Comparison of ENCODE assay signal across 8 cellular contexts in genomic region chr6:5004373-5005037, GRCh38. TPM values are rescaled to one million over a fixed set of nuclear protein-coding genes. Genes with fewer than 3 reads are reported as not detected.
DNase-seq lines count a peak whose midpoint lies in the region; ATAC-seq, FAIRE-seq and TF ChIP-seq lines count a peak whose summit lies in the region.

No MANE protein-coding gene starts in this region.

- no peaks in the 10 kb centered on the region for H4K20me1 ChIP-seq in BLaER1
- H4K20me1 ChIP-seq in GM12878 (ENCODE audit: control insufficient read depth, insufficient read depth), result no peaks in the 10 kb centered on the region

- BruUV-seq in GM12878 (replicated peaks; lab: Mats Ljungman, UMichigan), result TSS peak; percentile 86

- in situ Hi-C loops in GM12878 (cut with MboI), result no loop called here

- 53% methylated on average over 12 of the region's 12 CpGs for WGBS in GM12878 (ENCODE audit: insufficient coverage, insufficient replicate concordance, low lambda C conversion rate, missing lambda C conversion rate)

- no peaks in the 10 kb centered on the region for H3K27me3 Mint-ChIP-seq in mesothelial cell of epicardium (ENCODE audit: low read depth)

- RAD21 ChIA-PET in GM12878 (lab: Charles Lee; ENCODE audit: unreplicated experiment), result no interaction called here

- CTCF ChIA-PET in GM12878 (lab: Yijun Ruan, JAX), result interaction anchor here (0.7 to 1.6 kb wide), 4 partner anchors 9 to 190 kb away, joined by 3 to 5 read pairs (median 4); no protein-coding TSS in a partner anchor

- peak overlapping the region; percentile 97 for H2AFZ ChIP-seq in GM12878 (ENCODE audit: control insufficient read depth, low read depth, low read length)

- no peaks in the 10 kb centered on the region for H3K79me2 ChIP-seq in GM12878 (ENCODE audit: control insufficient read depth, insufficient read depth, low read length)

- no peak for TF ChIP-seq RAD21 in GM12878 (IDR thresholded peaks at IDR 0.05; ENCODE audit: insufficient read depth, low read depth, low read length)

- H3K4me1 Mint-ChIP-seq in mesothelial cell of epicardium, result peaks cover 15% of the 10 kb centered on the region

- peak; percentile 0 for ATAC-seq in HG03521 (IDR thresholded peaks at IDR 0.05; ENCODE audit: unreplicated experiment)
- peak; percentile 19 for ATAC-seq in GM12878
- no peak for ATAC-seq in HG02852 (IDR thresholded peaks at IDR 0.05; ENCODE audit: unreplicated experiment)
- ATAC-seq in GM18519 (IDR thresholded peaks at IDR 0.05; ENCODE audit: low FRiP score, unreplicated experiment), result no peak

- H3K4me1 ChIP-seq in BLaER1, result peaks cover 19% of the 10 kb centered on the region
- no peaks in the 10 kb centered on the region; the same call in 1 of the 2 replicates for H3K4me1 ChIP-seq in GM12878 (ENCODE audit: control insufficient read depth, insufficient read depth, low read length)

- FAIRE-seq in GM12878 (lab: Jason Lieb, UNC), result peak; percentile 18

- DNase-seq in GM12878 (ENCODE audit: low read depth, low spot score) (peak; percentile 3), mesothelial cell of epicardium (ENCODE audit: low spot score in 2 of 2, unreplicated experiment in 2 of 2) (no peak), epidermal melanocyte (ENCODE audit: insufficient read length, low spot score) (no peak), GOT3 (lab: John Stamatoyannopoulos, UW) (no peak)

- TF ChIP-seq POLR2A in GM12878 (IDR thresholded peaks at IDR 0.05; ENCODE audit: low read depth, low read length), result no peak

- no peaks in the 10 kb centered on the region for H3K9me3 Mint-ChIP-seq in mesothelial cell of epicardium

- H3K27me3 ChIP-seq in BLaER1 (no peaks in the 10 kb centered on the region), GM12878 (replicated peaks in 1 of 2; ENCODE audit: control insufficient read depth in 2 of 2, insufficient read depth in 2 of 2, low read length in 1 of 2) (no peaks in the 10 kb centered on the region)

- intact Hi-C loops in GM12878 (cut with micrococcal nuclease; ENCODE audit: unreplicated experiment), result no loop called here

- TF ChIP-seq CTCF in GM12878 (IDR thresholded peaks at IDR 0.05 in 2 of 3, conservative IDR thresholded peaks at IDR 0.05 in 1 of 3; ENCODE audit: control insufficient read depth in 2 of 3, extremely low read depth in 1 of 3, insufficient read depth in 1 of 3, low read depth in 3 of 3, low read length in 3 of 3) (no peak), mesothelial cell of epicardium (IDR thresholded peaks at IDR 0.05; ENCODE audit: unreplicated experiment) (no peak)

- H3K4me2 ChIP-seq in BLaER1, result peak overlapping the region; percentile 84
- peak overlapping the region; percentile 64 for H3K4me2 ChIP-seq in GM12878 (ENCODE audit: control insufficient read depth, insufficient read depth)

- H3K4me3 Mint-ChIP-seq in mesothelial cell of epicardium, result peak overlapping the region; percentile 93

- H3K36me3 Mint-ChIP-seq in mesothelial cell of epicardium, result peaks cover 7% of the 10 kb centered on the region

- POLR2A ChIA-PET in GM12878 (lab: Charles Lee), result interaction anchor here (0.6 kb wide), 1 partner anchor 235 kb away, joined by 3 read pairs; no protein-coding TSS in a partner anchor

- H3K4me3 ChIP-seq in BLaER1 (peak overlapping the region; percentile 71), GM12878 (peak overlapping the region; percentile 81)

- H3K9ac ChIP-seq in BLaER1 (peak overlapping the region; percentile 86), GM12878 (ENCODE audit: control insufficient read depth, insufficient read depth, low read length) (peak overlapping the region; percentile 70)

- TF ChIP-seq EP300 in GM12878 (IDR thresholded peaks at IDR 0.05; ENCODE audit: borderline replicate concordance in 1 of 2, control insufficient read depth in 1 of 2, low read depth in 2 of 2, low read length in 2 of 2), result no peak

- peak overlapping the region; percentile 97 for H3K27ac Mint-ChIP-seq in mesothelial cell of epicardium

- SMC1A ChIA-PET in GM12878 (lab: Charles Lee; ENCODE audit: uncharacterized antibody, unreplicated experiment), result interaction anchor here (0.5 kb wide), 1 partner anchor 14 kb away, joined by 3 read pairs; no protein-coding TSS in a partner anchor

- peaks cover 23% of the 10 kb centered on the region for H3K36me3 ChIP-seq in BLaER1
- H3K36me3 ChIP-seq in GM12878 (ENCODE audit: control insufficient read depth in 2 of 2, insufficient read depth in 2 of 2, low read length in 1 of 2), result no peaks in the 10 kb centered on the region

- H3K27ac ChIP-seq in BLaER1 (peak overlapping the region; percentile 88), GM12878 (ENCODE audit: control insufficient read depth, insufficient read depth) (peak overlapping the region; percentile 43)

- H3K9me3 ChIP-seq in BLaER1 (no peaks in the 10 kb centered on the region), GM12878 (replicated peaks; ENCODE audit: control insufficient read depth, insufficient read depth, low read length) (no peaks in the 10 kb centered on the region)

TF ChIP-seq in GM12878, 131 proteins besides CTCF, POLR2A, EP300 and RAD21:
- TF ChIP-seq JUND (IDR thresholded peaks at IDR 0.05; ENCODE audit: low read depth, low read length) (no peak), GATAD2B (conservative IDR thresholded peaks at IDR 0.05; ENCODE audit: low read depth) (peak; percentile 1; the same call in 1 of the 2 replicates), HSF1 (IDR thresholded peaks at IDR 0.05; ENCODE audit: low read depth, low read length) (no peak)

RNA-seq across cellular contexts. Expression of gene RPP40, which starts 0.7 kb away (rescaled TPM):
- total RNA-seq in GM12878 (2013; cell fraction: nucleolus; rRNA removed), result 6.7 and 11.1 TPM in 2 replicates
- total RNA-seq in GM12878 (2014; rRNA removed), result 13.5 and 21.9 TPM in 2 replicates
- 10.6 and 14.2 TPM in 2 replicates for total RNA-seq in GM12878 (2014; rRNA removed; fragmentation: Illumina TruSeq; extraction: Trizol)
- total RNA-seq in GM12878 (2021), result 8.1 and 9.1 TPM in 2 replicates
- polyA plus RNA-seq in GM12878 (2011; ENCODE audit: low read depth), result 11.6 TPM
- polyA plus RNA-seq in GM12878 (2011; rRNA removed), result 5.6 and 7.1 TPM in 2 replicates
- 3.6 TPM in 2 replicates for polyA plus RNA-seq in GM12878 (2011; cell fraction: cytosol; rRNA removed)
- polyA plus RNA-seq in GM12878 (2011; cell fraction: nucleus; rRNA removed), result 2.7 and 3.6 TPM in 2 replicates
- 5.5 and 5.7 TPM in 2 replicates for polyA plus RNA-seq in GM12878 (2012)
- 13.1 and 21.5 TPM in 2 replicates for polyA plus RNA-seq in GM12878 (2014; fragmentation: Illumina TruSeq; extraction: Trizol)
- 10 to 100 TPM; 24.4 to 46.3 TPM for polyA plus RNA-seq in GM12878 (2014; fragmentation: Nextera tagmentation; extraction: Ambion mirVana)
- polyA plus RNA-seq in GM12878 (2014; rRNA removed), result 19.3 and 19.6 TPM in 2 replicates
- polyA plus RNA-seq in GM12878 (2016; fragmentation: Nextera tagmentation; extraction: Ambion mirVana), result 10 to 100 TPM; 41.0 to 41.2 TPM
- 4.3 and 8.0 TPM in 2 replicates for polyA minus RNA-seq in GM12878 (2011; rRNA and poly(A)+ RNA removed)
- 1.6 and 2.2 TPM in 2 replicates for polyA minus RNA-seq in GM12878 (2011; cell fraction: cytosol; rRNA and poly(A)+ RNA removed)
- polyA minus RNA-seq in GM12878 (2011; cell fraction: nucleus; rRNA and poly(A)+ RNA removed), result 3.0 and 5.6 TPM in 2 replicates
- total RNA-seq in mesothelial cell of epicardium, result 6.8 to 7.2 TPM (median 6.9 TPM) in 3 replicates

Comparison
In these comparisons a context has a peak if more than half of its experiments do, and no peak if none do; other contexts are left out.
1. ATAC-seq: peak in HG03521 (single experiment) and GM12878 (single experiment); none in HG02852 (single experiment) and GM18519 (single experiment).